In genomic region chr11:587978-588380, GRCh38 we compare ENCODE assay signal across 1 cellular context.
TF ChIP-seq lines count a peak whose summit lies in the region.

No MANE protein-coding gene starts in this region.

TF ChIP-seq in HepG2, 621 proteins besides CTCF, POLR2A, EP300 and RAD21 (continued from another document and continues in another):
- TF ChIP-seq ARNTL (CRISPR knock-in tag; IDR thresholded peaks at IDR 0.05): peak; percentile 60; the same call in 1 of the 2 replicates
- TF ChIP-seq ZNF792 (CRISPR knock-in tag; IDR thresholded peaks at IDR 0.05): 0 out of 2 replicates have a peak, but pooled peaks have one; percentile 24
- TF ChIP-seq TP53 (CRISPR knock-in tag; conservative IDR thresholded peaks at IDR 0.05): no peak
- TF ChIP-seq, protein P1, sequence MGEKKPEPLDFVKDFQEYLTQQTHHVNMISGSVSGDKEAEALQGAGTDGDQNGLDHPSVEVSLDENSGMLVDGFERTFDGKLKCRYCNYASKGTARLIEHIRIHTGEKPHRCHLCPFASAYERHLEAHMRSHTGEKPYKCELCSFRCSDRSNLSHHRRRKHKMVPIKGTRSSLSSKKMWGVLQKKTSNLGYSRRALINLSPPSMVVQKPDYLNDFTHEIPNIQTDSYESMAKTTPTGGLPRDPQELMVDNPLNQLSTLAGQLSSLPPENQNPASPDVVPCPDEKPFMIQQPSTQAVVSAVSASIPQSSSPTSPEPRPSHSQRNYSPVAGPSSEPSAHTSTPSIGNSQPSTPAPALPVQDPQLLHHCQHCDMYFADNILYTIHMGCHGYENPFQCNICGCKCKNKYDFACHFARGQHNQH (CRISPR knock-in tag; IDR thresholded peaks at IDR 0.05): peak; percentile 79
- TF ChIP-seq ZNF800 (CRISPR knock-in tag; IDR thresholded peaks at IDR 0.05): no peak
- TF ChIP-seq ARID5B (CRISPR knock-in tag; IDR thresholded peaks at IDR 0.05): peak; percentile 82
- peak; percentile 94 for TF ChIP-seq BHLHE40 (IDR thresholded peaks at IDR 0.05; ENCODE audit: low read length)
- peak; percentile 65 for TF ChIP-seq GATAD1 (CRISPR knock-in tag; IDR thresholded peaks at IDR 0.05)
- peak; percentile 49; the same call in 1 of the 2 replicates for TF ChIP-seq ZMYM3 (CRISPR knock-in tag; IDR thresholded peaks at IDR 0.05)
- peak; percentile 66; the same call in 1 of the 2 replicates for TF ChIP-seq NCOR1 (IDR thresholded peaks at IDR 0.05; ENCODE audit: borderline replicate concordance, low read length)
- peak; percentile 40; the same call in 1 of the 2 replicates for TF ChIP-seq SIN3A (IDR thresholded peaks at IDR 0.05; ENCODE audit: borderline replicate concordance, low read depth, low read length)
- TF ChIP-seq FOSL1 (CRISPR knock-in tag; IDR thresholded peaks at IDR 0.05; ENCODE audit: borderline replicate concordance): peak; percentile 94
- TF ChIP-seq ZBTB21 (CRISPR knock-in tag; IDR thresholded peaks at IDR 0.05): peak; percentile 92
- TF ChIP-seq ZKSCAN8 (CRISPR knock-in tag; IDR thresholded peaks at IDR 0.05; ENCODE audit: borderline replicate concordance): peak; percentile 77; the same call in 1 of the 2 replicates
- peak; percentile 46; the same call in 1 of the 2 replicates for TF ChIP-seq MNT (IDR thresholded peaks at IDR 0.05)
- TF ChIP-seq ATF3 (CRISPR knock-in tag; IDR thresholded peaks at IDR 0.05): peak; percentile 98
- peak; percentile 82 for TF ChIP-seq CREB1 (IDR thresholded peaks at IDR 0.05)
- TF ChIP-seq CREB1 (CRISPR knock-in tag; IDR thresholded peaks at IDR 0.05): no peak
- 0 out of 2 replicates have a peak, but pooled peaks have one; percentile 17 for TF ChIP-seq ZBTB43 (CRISPR knock-in tag; conservative IDR thresholded peaks at IDR 0.05)
- TF ChIP-seq IRF2 (CRISPR knock-in tag; IDR thresholded peaks at IDR 0.05): peak; percentile 76
- TF ChIP-seq NFKBIZ (CRISPR knock-in tag; IDR thresholded peaks at IDR 0.05): peak; percentile 32; the same call in 1 of the 2 replicates
- TF ChIP-seq PHF5A (CRISPR knock-in tag; IDR thresholded peaks at IDR 0.05; ENCODE audit: low read depth, unreplicated experiment): peak; percentile 86
- TF ChIP-seq PAXIP1 (CRISPR knock-in tag; conservative IDR thresholded peaks at IDR 0.05): peak; percentile 82
- TF ChIP-seq TBX3 (IDR thresholded peaks at IDR 0.05; ENCODE audit: borderline replicate concordance): no peak; the same call in 1 of the 2 replicates
- TF ChIP-seq PCBP2 (optimal IDR thresholded peaks at IDR 0.05; ENCODE audit: low read depth, low read length, poor library complexity, severe bottlenecking): no peak
- TF ChIP-seq ELF1 (CRISPR knock-in tag; IDR thresholded peaks at IDR 0.05): peak; percentile 41; the same call in 1 of the 2 replicates
- TF ChIP-seq ZNF605 (CRISPR knock-in tag; IDR thresholded peaks at IDR 0.05): peak; percentile 35; the same call in 1 of the 2 replicates
- TF ChIP-seq ATF7 (IDR thresholded peaks at IDR 0.05): peak; percentile 52; the same call in 1 of the 2 replicates
- no peak for TF ChIP-seq ATF7 (CRISPR knock-in tag; IDR thresholded peaks at IDR 0.05)
- TF ChIP-seq, protein P2, sequence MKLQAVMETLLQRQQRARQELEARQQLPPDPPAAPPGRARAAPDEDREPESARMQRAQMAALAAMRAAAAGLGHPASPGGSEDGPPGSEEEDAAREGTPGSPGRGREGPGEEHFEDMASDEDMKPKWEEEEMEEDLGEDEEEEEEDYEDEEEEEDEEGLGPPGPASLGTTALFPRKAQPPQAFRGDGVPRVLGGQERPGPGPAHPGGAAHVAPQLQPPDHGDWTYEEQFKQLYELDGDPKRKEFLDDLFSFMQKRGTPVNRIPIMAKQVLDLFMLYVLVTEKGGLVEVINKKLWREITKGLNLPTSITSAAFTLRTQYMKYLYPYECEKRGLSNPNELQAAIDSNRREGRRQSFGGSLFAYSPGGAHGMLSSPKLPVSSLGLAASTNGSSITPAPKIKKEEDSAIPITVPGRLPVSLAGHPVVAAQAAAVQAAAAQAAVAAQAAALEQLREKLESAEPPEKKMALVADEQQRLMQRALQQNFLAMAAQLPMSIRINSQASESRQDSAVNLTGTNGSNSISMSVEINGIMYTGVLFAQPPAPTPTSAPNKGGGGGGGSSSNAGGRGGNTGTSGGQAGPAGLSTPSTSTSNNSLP (IDR thresholded peaks at IDR 0.05; ENCODE audit: low read depth, low read length): no peak
- peak; percentile 84 for TF ChIP-seq SKI (IDR thresholded peaks at IDR 0.05; ENCODE audit: partially characterized antibody)
- TF ChIP-seq STAG1 (CRISPR knock-in tag; IDR thresholded peaks at IDR 0.05): peak; percentile 24; the same call in 1 of the 2 replicates
- peak; percentile 72 for TF ChIP-seq RBM22 (optimal IDR thresholded peaks at IDR 0.05; ENCODE audit: low read length)
- TF ChIP-seq ZNF337 (CRISPR knock-in tag; IDR thresholded peaks at IDR 0.05; ENCODE audit: borderline replicate concordance, low read depth): no peak
- TF ChIP-seq ERF (CRISPR knock-in tag; IDR thresholded peaks at IDR 0.05): peak; percentile 80; the same call in 1 of the 2 replicates
- TF ChIP-seq ZSCAN9 (CRISPR knock-in tag; IDR thresholded peaks at IDR 0.05; ENCODE audit: borderline replicate concordance): peak; percentile 28; the same call in 1 of the 2 replicates
- TF ChIP-seq, protein P3, sequence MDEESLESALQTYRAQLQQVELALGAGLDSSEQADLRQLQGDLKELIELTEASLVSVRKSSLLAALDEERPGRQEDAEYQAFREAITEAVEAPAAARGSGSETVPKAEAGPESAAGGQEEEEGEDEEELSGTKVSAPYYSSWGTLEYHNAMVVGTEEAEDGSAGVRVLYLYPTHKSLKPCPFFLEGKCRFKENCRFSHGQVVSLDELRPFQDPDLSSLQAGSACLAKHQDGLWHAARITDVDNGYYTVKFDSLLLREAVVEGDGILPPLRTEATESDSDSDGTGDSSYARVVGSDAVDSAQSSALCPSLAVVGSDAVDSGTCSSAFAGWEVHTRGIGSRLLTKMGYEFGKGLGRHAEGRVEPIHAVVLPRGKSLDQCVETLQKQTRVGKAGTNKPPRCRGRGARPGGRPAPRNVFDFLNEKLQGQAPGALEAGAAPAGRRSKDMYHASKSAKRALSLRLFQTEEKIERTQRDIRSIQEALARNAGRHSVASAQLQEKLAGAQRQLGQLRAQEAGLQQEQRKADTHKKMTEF (CRISPR knock-in tag; IDR thresholded peaks at IDR 0.05): peak; percentile 85
- TF ChIP-seq PHF8 (CRISPR knock-in tag; IDR thresholded peaks at IDR 0.05): no peak
- TF ChIP-seq, protein P4, sequence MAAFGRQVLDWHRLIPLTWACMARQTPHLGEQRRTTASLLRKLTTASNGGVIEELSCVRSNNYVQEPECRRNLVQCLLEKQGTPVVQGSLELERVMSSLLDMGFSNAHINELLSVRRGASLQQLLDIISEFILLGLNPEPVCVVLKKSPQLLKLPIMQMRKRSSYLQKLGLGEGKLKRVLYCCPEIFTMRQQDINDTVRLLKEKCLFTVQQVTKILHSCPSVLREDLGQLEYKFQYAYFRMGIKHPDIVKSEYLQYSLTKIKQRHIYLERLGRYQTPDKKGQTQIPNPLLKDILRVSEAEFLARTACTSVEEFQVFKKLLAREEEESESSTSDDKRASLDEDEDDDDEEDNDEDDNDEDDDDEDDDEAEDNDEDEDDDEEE (CRISPR knock-in tag; IDR thresholded peaks at IDR 0.05): peak; percentile 37; the same call in 1 of the 2 replicates
- TF ChIP-seq, protein P5, sequence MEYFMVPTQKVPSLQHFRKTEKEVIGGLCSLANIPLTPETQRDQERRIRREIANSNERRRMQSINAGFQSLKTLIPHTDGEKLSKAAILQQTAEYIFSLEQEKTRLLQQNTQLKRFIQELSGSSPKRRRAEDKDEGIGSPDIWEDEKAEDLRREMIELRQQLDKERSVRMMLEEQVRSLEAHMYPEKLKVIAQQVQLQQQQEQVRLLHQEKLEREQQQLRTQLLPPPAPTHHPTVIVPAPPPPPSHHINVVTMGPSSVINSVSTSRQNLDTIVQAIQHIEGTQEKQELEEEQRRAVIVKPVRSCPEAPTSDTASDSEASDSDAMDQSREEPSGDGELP (IDR thresholded peaks at IDR 0.05; ENCODE audit: borderline replicate concordance, low read depth): peak; percentile 48; the same call in 1 of the 2 replicates
- TF ChIP-seq CEBPG (CRISPR knock-in tag; IDR thresholded peaks at IDR 0.05): peak; percentile 97
- TF ChIP-seq DPF2 (CRISPR knock-in tag; IDR thresholded peaks at IDR 0.05; ENCODE audit: borderline replicate concordance, low read depth): peak; percentile 59; the same call in 1 of the 2 replicates
- TF ChIP-seq FOXK1 (CRISPR knock-in tag; IDR thresholded peaks at IDR 0.05; ENCODE audit: borderline replicate concordance, low read depth): peak; percentile 32; the same call in 1 of the 2 replicates
